Comparison of ENCODE assay signal across 21 cellular contexts in genomic region chr3:133463441-133463860, GRCh38.
DNase-seq lines count a peak whose midpoint lies in the region; ATAC-seq and TF ChIP-seq lines count a peak whose summit lies in the region.
"Had no signal": no experiment of that assay in that cellular context is flagged by ENCODE, and none has a peak within 500 bp of the region (broad histone marks: within the 10 kb centered on the region; RNA-seq: fewer than 3 reads in every experiment).

No MANE protein-coding gene starts in this region.

- H3K27ac ChIP-seq in VCaP (peak overlapping the region; percentile 8; the same call in 1 of the 2 replicates), thymus (ENCODE audit: low read depth) (peak overlapping the region; percentile 68)
- no peak overlapping the region for H3K27ac ChIP-seq in naive thymus-derived CD4-positive, alpha-beta T cell (ENCODE audit: low read depth, low read length)
- H3K27ac ChIP-seq: 22Rv1, body of pancreas, left ventricle myocardium inferior, prostate gland had no signal

- H3K36me3 ChIP-seq in Loucy (ENCODE audit: insufficient read depth, low read length) (no peaks in the 10 kb centered on the region), thymus (ENCODE audit: control insufficient read depth, insufficient read depth) (no peaks in the 10 kb centered on the region)
- H3K36me3 ChIP-seq in naive thymus-derived CD4-positive, alpha-beta T cell (ENCODE audit: control insufficient read depth in 2 of 3, insufficient read depth in 3 of 3, low read length in 3 of 3) = no peaks in the 10 kb centered on the region
- H3K36me3 ChIP-seq: left ventricle myocardium inferior, prostate gland had no signal

- TF ChIP-seq CTCF in Loucy (conservative IDR thresholded peaks at IDR 0.05; ENCODE audit: low read length) (no peak), VCaP (conservative IDR thresholded peaks at IDR 0.05) (no peak)

- peaks cover 22% of the 10 kb centered on the region for H3K4me1 ChIP-seq in Loucy (ENCODE audit: insufficient read depth, low read length, poor library complexity, severe bottlenecking)
- peaks cover 48% of the 10 kb centered on the region for H3K4me1 ChIP-seq in thymus (ENCODE audit: control insufficient read depth, insufficient read depth, low read length)
- peaks cover 0 to 12% of the 10 kb centered on the region in 2 donors for H3K4me1 ChIP-seq in naive thymus-derived CD4-positive, alpha-beta T cell (ENCODE audit: control insufficient read depth in 2 of 2, insufficient read depth in 2 of 2, low read length in 2 of 2)
- H3K4me1 ChIP-seq: prostate gland had no signal

- H3K4me2 ChIP-seq in Loucy (ENCODE audit: low read depth, low read length, poor library complexity, severe bottlenecking) = peak overlapping the region; percentile 7

- intact Hi-C loops in naive thymus-derived CD4-positive, alpha-beta T cell (cut with micrococcal nuclease) = no loop called here

- H3K27me3 Mint-ChIP-seq in effector memory CD8-positive, alpha-beta T cell = peaks cover 6 to 11% of the 10 kb centered on the region in 2 donors
- peaks cover 0 to 4% (median 0%) of the 10 kb centered on the region in 5 donors for H3K27me3 Mint-ChIP-seq in naive thymus-derived CD4-positive, alpha-beta T cell
- H3K27me3 Mint-ChIP-seq: activated CD4-positive, alpha-beta T cell treated with anti-CD3 and anti-CD28 coated beads for 36 hours had no signal

- no peaks in the 10 kb centered on the region for H3K9me3 Mint-ChIP-seq in effector memory CD8-positive, alpha-beta T cell
- H3K9me3 Mint-ChIP-seq in naive thymus-derived CD4-positive, alpha-beta T cell = peaks cover 0 to 1% (median 0%) of the 10 kb centered on the region in 11 donors
- H3K9me3 Mint-ChIP-seq: neural crest cell had no signal

- DNase-seq in NCI-H1105 treated with DMSO at 0.1 percent for 48 hours (lab: John Stamatoyannopoulos, UW) (peak; percentile 57), NCI-H1105 (lab: John Stamatoyannopoulos, UW) (no peak)
- no peak for DNase-seq in effector memory CD8-positive, alpha-beta T cell
- DNase-seq in effector CD8-positive, alpha-beta T cell (lab: John Stamatoyannopoulos, UW) = no peak
- DNase-seq in naive thymus-derived CD4-positive, alpha-beta T cell = no peak
- DNase-seq: activated CD4-positive, alpha-beta T cell treated with anti-CD3 and anti-CD28 coated beads for 36 hours; AML-193; body of pancreas; left ventricle myocardium inferior; midbrain; NCI-H1694 treated with DMSO at 0.1 percent for 48 hours; NCI-H446; SHP77; stimulated activated CD4-positive, alpha-beta T cell treated with anti-CD3 and anti-CD28 coated beads, Interleukin-2, amount 100 ng/mL, for 24 hours; stimulated activated naive CD8-positive, alpha-beta T cell treated with anti-CD3 and anti-CD28 coated beads, Interleukin-15, Interleukin-2, amounts not matched to agents 100 U/mL and 50 U/mL, for 24 hours had no signal

- no peak for ATAC-seq in effector memory CD8-positive, alpha-beta T cell (replicated peaks)
- ATAC-seq in naive thymus-derived CD4-positive, alpha-beta T cell = no peak
- ATAC-seq: activated CD4-positive, alpha-beta T cell treated with anti-CD3 and anti-CD28 coated beads for 36 hours; body of pancreas; stimulated activated naive CD8-positive, alpha-beta T cell treated with anti-CD3 and anti-CD28 coated beads, Interleukin-15, Interleukin-2, amounts not matched to agents 100 U/mL and 50 U/mL, for 24 hours had no signal

- H3K36me3 Mint-ChIP-seq in effector memory CD8-positive, alpha-beta T cell (ENCODE audit: insufficient read depth) = peaks cover 3% of the 10 kb centered on the region
- H3K36me3 Mint-ChIP-seq in naive thymus-derived CD4-positive, alpha-beta T cell = no peaks in the 10 kb centered on the region

- H3K4me3 ChIP-seq in Loucy (ENCODE audit: low read length, poor library complexity, severe bottlenecking) (no peak overlapping the region), thymus (ENCODE audit: low read length) (no peak overlapping the region)
- no peak overlapping the region for H3K4me3 ChIP-seq in naive thymus-derived CD4-positive, alpha-beta T cell (ENCODE audit: low read length)
- H3K4me3 ChIP-seq: body of pancreas, left ventricle myocardium inferior, prostate gland had no signal

- peak overlapping the region; percentile 81 for H2AFZ ChIP-seq in Loucy (ENCODE audit: low read length)

- H3K27ac Mint-ChIP-seq in effector memory CD8-positive, alpha-beta T cell = no peak overlapping the region
- peak overlapping the region in 1 of 9 donors; percentile 73 for H3K27ac Mint-ChIP-seq in naive thymus-derived CD4-positive, alpha-beta T cell

- H3K9me2 ChIP-seq in Loucy (replicated peaks; ENCODE audit: low read depth, low read length) = no peaks in the 10 kb centered on the region

- no peaks in the 10 kb centered on the region for H3K79me2 ChIP-seq in Loucy (ENCODE audit: insufficient read depth, low read length)

- H3K9ac ChIP-seq in Loucy (ENCODE audit: low read depth, low read length, poor library complexity, severe bottlenecking) = no peak overlapping the region

- H3K9me3 ChIP-seq in Loucy (ENCODE audit: insufficient read depth, low read depth, low read length) (no peaks in the 10 kb centered on the region), thymus (ENCODE audit: control insufficient read depth) (no peaks in the 10 kb centered on the region)
- no peaks in the 10 kb centered on the region for H3K9me3 ChIP-seq in naive thymus-derived CD4-positive, alpha-beta T cell (ENCODE audit: control insufficient read depth in 2 of 3, low read length in 3 of 3)
- H3K9me3 ChIP-seq: body of pancreas, left ventricle myocardium inferior, prostate gland had no signal

- no peaks in the 10 kb centered on the region for H3F3A ChIP-seq in Loucy (ENCODE audit: low read depth)

- CTCF ChIA-PET in naive thymus-derived CD4-positive, alpha-beta T cell (lab: Charles Lee) = no interaction called here

- 96% methylated on average over 6 of the region's 6 CpGs for WGBS in thymus

- no peaks in the 10 kb centered on the region for H3K27me3 ChIP-seq in Loucy (ENCODE audit: insufficient read depth, low read length, poor library complexity, severe bottlenecking)
- H3K27me3 ChIP-seq in thymus (ENCODE audit: control insufficient read depth, insufficient read depth) = no peaks in the 10 kb centered on the region
- H3K27me3 ChIP-seq in naive thymus-derived CD4-positive, alpha-beta T cell (ENCODE audit: control insufficient read depth in 2 of 2, insufficient read depth in 2 of 2, low read length in 2 of 2) = no peaks in the 10 kb centered on the region
- H3K27me3 ChIP-seq: body of pancreas had no signal

- peaks cover 2 to 6% of the 10 kb centered on the region in 2 donors for H3K4me1 Mint-ChIP-seq in effector memory CD8-positive, alpha-beta T cell (ENCODE audit: low read depth in 2 of 2)
- H3K4me1 Mint-ChIP-seq in naive thymus-derived CD4-positive, alpha-beta T cell = peaks cover 15 to 69% (median 54%) of the 10 kb centered on the region in 7 donors

- H4K20me1 ChIP-seq in Loucy (ENCODE audit: insufficient read depth, low read length, poor library complexity, severe bottlenecking) = no peaks in the 10 kb centered on the region

- no peak overlapping the region for H3K4me3 Mint-ChIP-seq in effector memory CD8-positive, alpha-beta T cell
- peak overlapping the region in 4 of 10 donors; percentile 16 to 67 (median 36) for H3K4me3 Mint-ChIP-seq in naive thymus-derived CD4-positive, alpha-beta T cell
- H3K4me3 Mint-ChIP-seq: activated CD4-positive, alpha-beta T cell treated with anti-CD3 and anti-CD28 coated beads for 36 hours; neural crest cell had no signal

- POLR2A ChIA-PET in naive thymus-derived CD4-positive, alpha-beta T cell (lab: Charles Lee) = interaction anchor here (1.1 kb wide), 1 partner anchor 113 kb away, joined by 3 read pairs; no protein-coding TSS in a partner anchor
